2 cellular contexts compared by ENCODE assay signal in the genomic region with DNA sequence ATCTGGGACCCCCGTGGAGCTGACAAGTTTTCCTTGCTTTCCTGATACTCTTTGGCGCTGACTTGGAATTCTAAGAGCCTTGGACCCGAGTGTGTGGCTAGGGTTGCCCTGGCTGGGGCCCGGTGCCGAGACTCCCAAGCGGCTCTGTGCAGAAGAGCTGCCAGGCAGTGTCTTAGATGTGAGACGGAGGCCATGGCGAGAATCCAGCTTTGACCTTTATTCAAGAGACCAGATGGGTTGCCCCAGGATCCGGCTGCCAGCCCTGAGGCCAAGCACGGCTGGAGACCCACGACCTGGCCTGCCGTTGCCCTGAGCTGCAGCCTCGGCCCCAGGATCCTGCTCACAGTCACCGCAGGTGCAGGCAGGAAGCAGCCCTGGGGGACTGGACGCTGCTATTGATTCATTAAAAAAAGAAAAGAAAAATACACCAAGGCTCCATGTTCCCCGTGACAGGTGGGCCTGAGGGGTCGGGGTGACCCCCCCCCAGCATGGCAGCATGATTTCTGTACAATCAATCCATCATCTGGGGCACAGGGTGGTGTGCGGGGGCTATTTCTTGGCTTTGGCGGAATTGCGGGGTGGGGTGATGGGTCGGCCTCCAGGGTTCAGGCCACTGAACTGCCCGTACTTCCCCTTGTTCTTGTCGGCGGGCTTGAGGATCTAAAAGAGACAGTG.
TF ChIP-seq lines count a peak whose summit lies in the region.

No MANE protein-coding gene starts in this region.

TF ChIP-seq in WTC11, 78 proteins besides CTCF, POLR2A, EP300 and RAD21:
- TF ChIP-seq NR3C1 (CRISPR knock-in tag; conservative IDR thresholded peaks at IDR 0.05; ENCODE audit: low read depth) (no peak), ESRRA (CRISPR knock-in tag; IDR thresholded peaks at IDR 0.05; ENCODE audit: borderline replicate concordance) (no peak), ZNF416 (CRISPR knock-in tag; IDR thresholded peaks at IDR 0.05) (no peak), OVOL2 (CRISPR knock-in tag; IDR thresholded peaks at IDR 0.05; ENCODE audit: borderline replicate concordance) (no peak), ARID4B (CRISPR knock-in tag; IDR thresholded peaks at IDR 0.05; ENCODE audit: borderline replicate concordance) (no peak), MYBL2 (CRISPR knock-in tag; IDR thresholded peaks at IDR 0.05) (no peak)
- TF ChIP-seq, protein P1, sequence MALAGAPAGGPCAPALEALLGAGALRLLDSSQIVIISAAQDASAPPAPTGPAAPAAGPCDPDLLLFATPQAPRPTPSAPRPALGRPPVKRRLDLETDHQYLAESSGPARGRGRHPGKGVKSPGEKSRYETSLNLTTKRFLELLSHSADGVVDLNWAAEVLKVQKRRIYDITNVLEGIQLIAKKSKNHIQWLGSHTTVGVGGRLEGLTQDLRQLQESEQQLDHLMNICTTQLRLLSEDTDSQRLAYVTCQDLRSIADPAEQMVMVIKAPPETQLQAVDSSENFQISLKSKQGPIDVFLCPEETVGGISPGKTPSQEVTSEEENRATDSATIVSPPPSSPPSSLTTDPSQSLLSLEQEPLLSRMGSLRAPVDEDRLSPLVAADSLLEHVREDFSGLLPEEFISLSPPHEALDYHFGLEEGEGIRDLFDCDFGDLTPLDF (CRISPR knock-in tag; IDR thresholded peaks at IDR 0.05): no peak

TF ChIP-seq in H1, 55 proteins besides CTCF, POLR2A, EP300 and RAD21:
- TF ChIP-seq CHD2 (IDR thresholded peaks at IDR 0.05; ENCODE audit: low read length) (no peak), JUN (IDR thresholded peaks at IDR 0.05; ENCODE audit: low read depth, low read length) (no peak), KDM1A (IDR thresholded peaks at IDR 0.05; ENCODE audit: borderline replicate concordance, low read length) (no peak), RNF2 (IDR thresholded peaks at IDR 0.05; ENCODE audit: borderline replicate concordance, low read depth, low read length, missing control alignments, poor library complexity, severe bottlenecking) (no peak)
